8 cellular contexts compared by ENCODE assay signal in genomic region chr1:224433671-224434446, GRCh38. TPM values are rescaled to one million over a fixed set of nuclear protein-coding genes. Genes with fewer than 3 reads are reported as not detected.
DNase-seq lines count a peak whose midpoint lies in the region; ATAC-seq, FAIRE-seq and TF ChIP-seq lines count a peak whose summit lies in the region.

No MANE protein-coding gene starts in this region.

- no peak overlapping the region for H2AFZ ChIP-seq in SK-N-SH (ENCODE audit: low read depth)

- H3K27ac ChIP-seq in A549 (peak overlapping the region; percentile 81 to 99), SK-N-SH (ENCODE audit: low read depth in 2 of 2, low read length in 1 of 2) (peak overlapping the region; percentile 81 to 85), ascending aorta (peak overlapping the region; percentile 99 to 100)

- ATAC-seq in A549 (peak; percentile 15 to 17), HG03135 (IDR thresholded peaks at IDR 0.05; ENCODE audit: unreplicated experiment) (no peak)

- H3K4me2 ChIP-seq in A549 (peak overlapping the region; percentile 97), SK-N-SH (peak overlapping the region; percentile 76)

- DNase-seq in A549 (ENCODE audit: low read depth in 1 of 2, low spot score in 1 of 2) (peak in 1 of 2 experiments; percentile 21), HAP-1 (ENCODE audit: low spot score in 2 of 2) (peak in 1 of 2 experiments; percentile 38), SK-N-SH (peak; percentile 63), ascending aorta (ENCODE audit: low spot score in 2 of 2) (peak in 1 of 2 donors; percentile 75), hippocampal formation (lab: John Stamatoyannopoulos, UW) (peak; percentile 32 to 51), retina (peak; percentile 77), cortex of kidney (lab: John Stamatoyannopoulos, UW) (no peak)

- peak overlapping the region; percentile 58 for H3K4me3 ChIP-seq in A549
- H3K4me3 ChIP-seq in HAP-1: peak overlapping the region; percentile 70
- H3K4me3 ChIP-seq in SK-N-SH (ENCODE audit: low read depth in 2 of 2, low read length in 1 of 2): peak overlapping the region; percentile 67 to 99
- H3K4me3 ChIP-seq in ascending aorta: peak overlapping the region; percentile 73 to 76

- peaks cover 32% of the 10 kb centered on the region for H4K20me1 ChIP-seq in SK-N-SH (ENCODE audit: insufficient read depth)

- peaks cover 14% of the 10 kb centered on the region for H3K36me3 ChIP-seq in HAP-1 (replicated peaks)
- peaks cover 24 to 38% of the 10 kb centered on the region in 2 experiments for H3K36me3 ChIP-seq in SK-N-SH (replicated peaks in 1 of 2; ENCODE audit: control insufficient read depth in 1 of 2, insufficient read depth in 2 of 2, low read length in 1 of 2)
- H3K36me3 ChIP-seq in ascending aorta: no peaks in the 10 kb centered on the region

- FAIRE-seq in A549 (lab: Jason Lieb, UNC): no peak

- no peaks in the 10 kb centered on the region for H3K27me3 ChIP-seq in HAP-1 (ENCODE audit: low read depth)
- no peaks in the 10 kb centered on the region for H3K27me3 ChIP-seq in SK-N-SH (ENCODE audit: insufficient read depth)
- no peaks in the 10 kb centered on the region for H3K27me3 ChIP-seq in ascending aorta

- no peak for TF ChIP-seq RAD21 in A549 (conservative IDR thresholded peaks at IDR 0.05 in 1 of 2, IDR thresholded peaks at IDR 0.05 in 1 of 2)
- no peak for TF ChIP-seq RAD21 in SK-N-SH (IDR thresholded peaks at IDR 0.05; ENCODE audit: low read length)

- H3K79me2 ChIP-seq in SK-N-SH (ENCODE audit: insufficient read depth): peaks cover 76% of the 10 kb centered on the region

- intact Hi-C loops in ascending aorta (cut with DNase I): loop anchor here (2.0 to 10.0 kb wide), 4 partner anchors 23 to 719 kb away; partner anchors contain the start of genes CAPN2, CNIH4 and DEGS1

- H3K4me1 ChIP-seq in A549: peaks cover 45% of the 10 kb centered on the region
- H3K4me1 ChIP-seq in HAP-1: peaks cover 21% of the 10 kb centered on the region
- peaks cover 19 to 48% of the 10 kb centered on the region in 2 experiments; a peak in 3 of 4 replicates for H3K4me1 ChIP-seq in SK-N-SH (ENCODE audit: control insufficient read depth in 1 of 2, insufficient read depth in 2 of 2, low read depth in 1 of 2, low read length in 1 of 2)
- peaks cover 0 to 37% of the 10 kb centered on the region in 2 donors for H3K4me1 ChIP-seq in ascending aorta

- CTCF ChIA-PET in A549 (lab: Yijun Ruan, JAX) (interaction anchor here (1.0 to 2.2 kb wide), 4 partner anchors 10 to 317 kb away, joined by 3 to 4 read pairs (median 4); no protein-coding TSS in a partner anchor), SK-N-SH (lab: Yijun Ruan, JAX) (interaction anchor here (1.0 to 3.9 kb wide), 2 partner anchors 24 to 735 kb away, joined by 3 to 11 read pairs; no protein-coding TSS in a partner anchor)

- peaks cover 41% of the 10 kb centered on the region for H3F3A ChIP-seq in SK-N-SH (replicated peaks; ENCODE audit: insufficient read depth)

- TF ChIP-seq POLR2A in A549 (IDR thresholded peaks at IDR 0.05; ENCODE audit: low read length): no peak

- no peaks in the 10 kb centered on the region for H3K9me2 ChIP-seq in SK-N-SH

- no peak for TF ChIP-seq EP300 in A549 (IDR thresholded peaks at IDR 0.05)
- TF ChIP-seq EP300 in SK-N-SH (IDR thresholded peaks at IDR 0.05; ENCODE audit: borderline replicate concordance in 1 of 2, low read depth in 1 of 2, low read length in 1 of 2): no peak

- POLR2A ChIA-PET in A549 (lab: Yijun Ruan, JAX): interaction anchor here (0.6 to 1.2 kb wide), 5 partner anchors 9 to 488 kb away, joined by 3 to 8 read pairs (median 3); no protein-coding TSS in a partner anchor
- POLR2A ChIA-PET in SK-N-SH (lab: Yijun Ruan, JAX): interaction anchor here (0.7 kb wide), 1 partner anchor 109 kb away, joined by 3 read pairs; no protein-coding TSS in a partner anchor

- peak overlapping the region; percentile 81 for H3K9ac ChIP-seq in SK-N-SH

- in situ Hi-C loops in HAP-1 (cut with MboI; ENCODE audit: low sequenced_read_pairs): no loop called here

- TF ChIP-seq CTCF in A549 (IDR thresholded peaks at IDR 0.05) (no peak), SK-N-SH (IDR thresholded peaks at IDR 0.05) (no peak), ascending aorta (IDR thresholded peaks at IDR 0.05) (no peak)

- WGBS in A549 (ENCODE audit: missing lambda C conversion rate): 3% methylated on average over 27 of the region's 66 CpGs
- under 1% methylated on average over 47 of the region's 66 CpGs for WGBS in SK-N-SH (ENCODE audit: low lambda C conversion rate)

- H3K9me3 ChIP-seq in A549: no peaks in the 10 kb centered on the region
- H3K9me3 ChIP-seq in HAP-1: no peaks in the 10 kb centered on the region
- H3K9me3 ChIP-seq in SK-N-SH: no peaks in the 10 kb centered on the region
- H3K9me3 ChIP-seq in ascending aorta: no peaks in the 10 kb centered on the region

TF ChIP-seq in A549, 52 proteins besides CTCF, POLR2A, EP300 and RAD21:
- TF ChIP-seq RNF2 (IDR thresholded peaks at IDR 0.05; ENCODE audit: borderline replicate concordance, low read depth): no peak
- no peak for TF ChIP-seq SREBF2 (IDR thresholded peaks at IDR 0.05)
- peak; percentile 56; the same call in 1 of the 2 replicates for TF ChIP-seq PHF8 (IDR thresholded peaks at IDR 0.05; ENCODE audit: borderline replicate concordance, low read depth)
- TF ChIP-seq EHF (CRISPR knock-in tag; IDR thresholded peaks at IDR 0.05): no peak
- no peak for TF ChIP-seq POLR2AphosphoS2 (conservative IDR thresholded peaks at IDR 0.05; ENCODE audit: low read length)
- no peak for TF ChIP-seq USF2 (IDR thresholded peaks at IDR 0.05)
- TF ChIP-seq HOXA7 (CRISPR knock-in tag; IDR thresholded peaks at IDR 0.05): no peak
- TF ChIP-seq PBX3 (IDR thresholded peaks at IDR 0.05): no peak

TF ChIP-seq in SK-N-SH, 30 proteins besides CTCF, POLR2A, EP300 and RAD21:
- TF ChIP-seq NFIC (IDR thresholded peaks at IDR 0.05; ENCODE audit: borderline replicate concordance): no peak
- TF ChIP-seq TAF1 (IDR thresholded peaks at IDR 0.05; ENCODE audit: borderline replicate concordance, low read depth, low read length): 0 out of 2 replicates have a peak, but pooled peaks have one; percentile 25
TF ChIP-seq in SK-N-SH: peak in this region for 1.

RNA-seq across cellular contexts. Expression of gene WDR26, which starts 0.7 kb away (rescaled TPM):
- polyA plus RNA-seq in A549 (2011; rRNA removed): 38.4 and 55.4 TPM in 2 replicates
- polyA plus RNA-seq in A549 (2012; cell fraction: cytosol; rRNA removed): 16.9 and 17.1 TPM in 2 replicates
- polyA plus RNA-seq in A549 (2012; cell fraction: nucleus; rRNA removed): 10.6 and 14.0 TPM in 2 replicates
- 44.3 to 45.9 TPM (median 45.2 TPM) in 3 replicates for polyA plus RNA-seq in A549 (2017; fragmentation: RNase III; extraction: RNeasy Plus Mini Kit Qiagen cat#74134 plus additional on column Dnase treatment)
- 51.8 and 53.8 TPM in 2 replicates for polyA minus RNA-seq in A549 (2011; rRNA and poly(A)+ RNA removed)
- 21.2 and 21.9 TPM in 2 replicates for polyA plus RNA-seq in SK-N-SH (2012; rRNA removed)
- 45.6 and 46.1 TPM in 2 replicates for polyA plus RNA-seq in SK-N-SH (2012; cell fraction: cytosol; rRNA removed)
- polyA plus RNA-seq in SK-N-SH (2012; cell fraction: nucleus; rRNA removed): 21.5 and 50.0 TPM in 2 replicates
- total RNA-seq in ascending aorta: 31.8 TPM
